ENCODE assay signal across 13 cellular contexts in genomic region chr6:31354248-31354647, GRCh38. TPM values are rescaled to one million over a fixed set of nuclear protein-coding genes. Genes with fewer than 3 reads are reported as not detected.
A peak's percentile ranks its signal among the peaks of the same experiment; 100 is the strongest.
DNase-seq lines count a peak whose midpoint lies in the region; ATAC-seq and TF ChIP-seq lines count a peak whose summit lies in the region.
"Had no signal": no experiment of that assay in that cellular context is flagged by ENCODE, and none has a peak within 500 bp of the region (broad histone marks: within the 10 kb centered on the region; RNA-seq: fewer than 3 reads in every experiment).

No MANE protein-coding gene starts in this region.

- H3K4me1 ChIP-seq in GM23248 (ENCODE audit: insufficient read depth) = no peaks in the 10 kb centered on the region

- 65 to 82% methylated on average over 5 to 9 of the region's 9 CpGs for WGBS in GM23248 (ENCODE audit: low coverage in 1 of 2, low lambda C conversion rate in 2 of 2, missing lambda C conversion rate in 2 of 2), 2 experiments

- H3K4me1 Mint-ChIP-seq in T-helper 2 cell treated with Interferon-gamma antibody and Interleukin-4, amounts not matched to agents 5 μg/mL and 100 μg/mL, for 36 hours (ENCODE audit: low read depth) = peaks cover 50% of the 10 kb centered on the region
- peaks cover 53 to 65% (median 56%) of the 10 kb centered on the region in 3 donors for H3K4me1 Mint-ChIP-seq in IgD-negative memory B cell
- peaks cover 52% of the 10 kb centered on the region for H3K4me1 Mint-ChIP-seq in activated naive CD8-positive, alpha-beta T cell treated with anti-CD3 and anti-CD28 coated beads, Interleukin-2, amount 10 ng/mL, durations not matched to agents 7 days and 5 days
- H3K4me1 Mint-ChIP-seq in nephron = no peaks in the 10 kb centered on the region

- DNase-seq in T-helper 2 cell treated with Interferon-gamma antibody and Interleukin-4, amounts not matched to agents 5 μg/mL and 100 μg/mL, for 36 hours (ENCODE audit: low spot score) = no peak
- no peak for DNase-seq in T-helper 2 cell
- DNase-seq in activated naive CD8-positive, alpha-beta T cell treated with anti-CD3 and anti-CD28 coated beads, Interleukin-2, amount 10 ng/mL, durations not matched to agents 7 days and 5 days = no peak
- DNase-seq in GM23248 = no peak
- no peak for DNase-seq in AG08396 (ENCODE audit: low spot score)
- DNase-seq in HUDEP-2 (lab: John Stamatoyannopoulos, UW; ENCODE audit: unreplicated experiment in 76 of 76) = no peak
- DNase-seq: amygdala, DMS79 treated with DMSO at 0.1 percent for 48 hours, NCI-H2081 treated with DMSO at 0.1 percent for 48 hours, PC-9 had no signal

- peaks cover 3% of the 10 kb centered on the region for H3K27me3 Mint-ChIP-seq in T-helper 2 cell treated with Interferon-gamma antibody and Interleukin-4, amounts not matched to agents 5 μg/mL and 100 μg/mL, for 36 hours (ENCODE audit: low read depth)
- H3K27me3 Mint-ChIP-seq in IgD-negative memory B cell = no peaks in the 10 kb centered on the region
- no peaks in the 10 kb centered on the region for H3K27me3 Mint-ChIP-seq in activated naive CD8-positive, alpha-beta T cell treated with anti-CD3 and anti-CD28 coated beads, Interleukin-2, amount 10 ng/mL, durations not matched to agents 7 days and 5 days
- H3K27me3 Mint-ChIP-seq in nephron (ENCODE audit: low read depth) = peaks cover 93% of the 10 kb centered on the region

- in situ Hi-C loops in GM23248 (cut with MboI) = no loop called here

- POLR2A ChIA-PET in activated naive CD8-positive, alpha-beta T cell treated with anti-CD3 and anti-CD28 coated beads, Interleukin-2, amount 10 ng/mL, durations not matched to agents 7 days and 5 days (lab: Charles Lee) = interaction anchor here (1.0 to 2.8 kb wide), 6 partner anchors 9 to 157 kb away, joined by 4 to 20 read pairs (median 4); no protein-coding TSS in a partner anchor

- H2AFZ ChIP-seq in GM23248 = no peak overlapping the region
- H2AFZ ChIP-seq: PC-9 had no signal

- peaks cover 9% of the 10 kb centered on the region for H3K27me3 ChIP-seq in GM23248 (replicated peaks; ENCODE audit: insufficient read depth)

- no peak for ATAC-seq in activated naive CD8-positive, alpha-beta T cell treated with anti-CD3 and anti-CD28 coated beads, Interleukin-2, amount 10 ng/mL, durations not matched to agents 7 days and 5 days (ENCODE audit: low read depth)

- no peaks in the 10 kb centered on the region for H3K9me2 ChIP-seq in GM23248 (ENCODE audit: insufficient read depth)

- H3K9me3 Mint-ChIP-seq in T-helper 2 cell treated with Interferon-gamma antibody and Interleukin-4, amounts not matched to agents 5 μg/mL and 100 μg/mL, for 36 hours = no peaks in the 10 kb centered on the region
- H3K9me3 Mint-ChIP-seq in IgD-negative memory B cell (no peaks in the 10 kb centered on the region), nephron (no peaks in the 10 kb centered on the region)
- no peaks in the 10 kb centered on the region for H3K9me3 Mint-ChIP-seq in activated naive CD8-positive, alpha-beta T cell treated with anti-CD3 and anti-CD28 coated beads, Interleukin-2, amount 10 ng/mL, durations not matched to agents 7 days and 5 days

- H3K4me3 ChIP-seq in GM23248 = no peak overlapping the region
- H3K4me3 ChIP-seq: PC-9 had no signal

- H3K27ac ChIP-seq in GM23248 = no peak overlapping the region
- H3K27ac ChIP-seq: 22Rv1, PC-9 had no signal

- no peak overlapping the region for H3K4me2 ChIP-seq in GM23248 (ENCODE audit: unreplicated experiment)
- H3K4me2 ChIP-seq: PC-9 had no signal

- H3F3A ChIP-seq in GM23248 (ENCODE audit: insufficient read depth) = no peaks in the 10 kb centered on the region

- H3K36me3 Mint-ChIP-seq in T-helper 2 cell treated with Interferon-gamma antibody and Interleukin-4, amounts not matched to agents 5 μg/mL and 100 μg/mL, for 36 hours (ENCODE audit: low read depth) = peaks cover 49% of the 10 kb centered on the region
- H3K36me3 Mint-ChIP-seq in IgD-negative memory B cell (peaks cover 11% of the 10 kb centered on the region), nephron (ENCODE audit: low read depth) (no peaks in the 10 kb centered on the region)
- H3K36me3 Mint-ChIP-seq in activated naive CD8-positive, alpha-beta T cell treated with anti-CD3 and anti-CD28 coated beads, Interleukin-2, amount 10 ng/mL, durations not matched to agents 7 days and 5 days = peaks cover 41% of the 10 kb centered on the region

- H4K20me1 ChIP-seq in GM23248 (ENCODE audit: insufficient read depth) = no peaks in the 10 kb centered on the region

- H3K4me3 Mint-ChIP-seq in T-helper 2 cell treated with Interferon-gamma antibody and Interleukin-4, amounts not matched to agents 5 μg/mL and 100 μg/mL, for 36 hours = peak overlapping the region; percentile 95
- peak overlapping the region; percentile 95 to 99 (median 98) for H3K4me3 Mint-ChIP-seq in IgD-negative memory B cell
- H3K4me3 Mint-ChIP-seq in activated naive CD8-positive, alpha-beta T cell treated with anti-CD3 and anti-CD28 coated beads, Interleukin-2, amount 10 ng/mL, durations not matched to agents 7 days and 5 days = peak overlapping the region; percentile 93
- peak overlapping the region in 2 of 3 experiments; percentile 55 to 63 for H3K4me3 Mint-ChIP-seq in nephron

- no peaks in the 10 kb centered on the region for H3K36me3 ChIP-seq in GM23248 (ENCODE audit: low read depth)

- H3K27ac Mint-ChIP-seq in T-helper 2 cell treated with Interferon-gamma antibody and Interleukin-4, amounts not matched to agents 5 μg/mL and 100 μg/mL, for 36 hours = peak overlapping the region; percentile 86
- peak overlapping the region; percentile 91 to 100 (median 100) for H3K27ac Mint-ChIP-seq in IgD-negative memory B cell
- H3K27ac Mint-ChIP-seq in activated naive CD8-positive, alpha-beta T cell treated with anti-CD3 and anti-CD28 coated beads, Interleukin-2, amount 10 ng/mL, durations not matched to agents 7 days and 5 days = peak overlapping the region; percentile 74
- H3K27ac Mint-ChIP-seq in nephron = no peak overlapping the region

- TF ChIP-seq CTCF in nephron (IDR thresholded peaks at IDR 0.05; ENCODE audit: unreplicated experiment in 3 of 3) = no peak

- no peaks in the 10 kb centered on the region for H3K79me2 ChIP-seq in GM23248 (ENCODE audit: insufficient read depth)

- H3K9me3 ChIP-seq in GM23248 (ENCODE audit: low read depth) = no peaks in the 10 kb centered on the region

- no peak overlapping the region for H3K9ac ChIP-seq in GM23248

RNA-seq across cellular contexts. Expression of gene HLA-B, which starts 2.7 kb away (rescaled TPM):
- polyA plus RNA-seq in IgD-negative memory B cell (6,901 TPM), GM23248 (2016; fragmentation: Nextera tagmentation; extraction: Ambion mirVana) (186 and 192 TPM in 2 replicates)
- 1,000 to 10,000 TPM; 5,415 to 5,542 TPM for total RNA-seq in activated naive CD8-positive, alpha-beta T cell treated with anti-CD3 and anti-CD28 coated beads, Interleukin-2, amount 10 ng/mL, durations not matched to agents 7 days and 5 days
- 65.6 and 87.9 TPM in 2 replicates for total RNA-seq in GM23248 (2014; rRNA removed; shearing (Covaris generic))

RNA-seq across cellular contexts. Expression of gene MICA, which starts 49.1 kb away (rescaled TPM):
- 9.2 TPM for polyA plus RNA-seq in IgD-negative memory B cell
- total RNA-seq in activated naive CD8-positive, alpha-beta T cell treated with anti-CD3 and anti-CD28 coated beads, Interleukin-2, amount 10 ng/mL, durations not matched to agents 7 days and 5 days = 10 to 100 TPM; 24.1 to 25.8 TPM
- 24.0 and 42.6 TPM in 2 replicates for total RNA-seq in GM23248 (2014; rRNA removed; shearing (Covaris generic))
- polyA plus RNA-seq in GM23248 (2016; fragmentation: Nextera tagmentation; extraction: Ambion mirVana) = 36.9 and 38.0 TPM in 2 replicates

Comparison
In these comparisons a context has a peak if more than half of its experiments do, and no peak if none do; other contexts are left out.
1. H3K27ac Mint-ChIP-seq: peak in T-helper 2 cell treated with Interferon-gamma antibody and Interleukin-4, amounts not matched to agents 5 μg/mL and 100 μg/mL, for 36 hours (single experiment), IgD-negative memory B cell (3 of 3) and activated naive CD8-positive, alpha-beta T cell treated with anti-CD3 and anti-CD28 coated beads, Interleukin-2, amount 10 ng/mL, durations not matched to agents 7 days and 5 days (single experiment); none in nephron (0 of 3).
2. RNA of gene HLA-B, which starts 2.7 kb away (total RNA-seq): 5,415 to 5,542 TPM in activated naive CD8-positive, alpha-beta T cell treated with anti-CD3 and anti-CD28 coated beads, Interleukin-2, amount 10 ng/mL, durations not matched to agents 7 days and 5 days; 65.6 to 87.9 TPM in GM23248; every median in the first group is over 10 times any median in the second.
3. Peak in every context shown above with its lines, with median percentiles within 50 percentile points of each other: H3K4me3 Mint-ChIP-seq.